1 cellular context compared by ENCODE assay signal in the genomic region with DNA sequence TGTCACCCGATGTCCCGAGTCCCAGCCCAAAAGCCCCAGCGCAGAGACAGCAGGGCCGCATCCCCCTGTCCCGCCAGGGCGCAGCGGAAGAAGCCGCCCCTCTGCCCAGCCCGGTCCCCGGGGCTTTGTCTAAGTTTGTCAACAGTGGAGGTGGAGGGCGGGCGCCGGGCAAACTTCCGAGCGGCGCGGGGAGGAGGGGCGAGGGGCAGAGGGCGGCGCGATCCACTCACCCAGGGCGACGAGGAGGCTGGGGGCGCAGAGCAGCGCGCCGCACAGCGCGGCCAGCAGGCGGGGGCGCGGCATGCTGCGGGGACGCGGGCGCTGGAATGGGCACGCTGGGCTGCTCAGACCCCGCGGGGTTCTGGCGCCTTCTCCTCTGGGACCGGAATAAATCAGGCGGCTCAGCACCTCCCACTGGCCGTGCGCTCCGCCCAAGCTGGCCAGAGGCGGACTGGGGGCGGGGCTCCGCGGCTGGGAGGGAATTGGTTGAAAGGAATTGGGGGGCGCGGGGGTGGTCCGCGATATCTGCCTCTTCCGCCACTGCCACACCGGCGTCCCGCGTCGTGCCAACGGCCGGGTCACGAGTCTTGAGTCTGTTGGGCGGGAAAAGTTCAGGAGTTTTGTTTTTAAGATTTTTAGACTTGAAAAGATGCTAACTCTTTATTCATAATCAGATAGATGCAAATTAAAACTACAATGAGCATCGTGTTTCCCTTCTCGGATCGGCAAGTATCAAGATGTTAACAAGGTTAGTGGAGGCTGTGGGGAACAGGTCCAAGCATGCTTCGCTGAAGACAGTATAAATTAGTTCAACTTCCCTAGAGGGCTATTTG.
TF ChIP-seq lines count a peak whose summit lies in the region.

MFGE8 (minus strand) TSS at position 363 of the 833 bp plus-strand sequence; CDS start at position 303, 60 bp downstream.

TF ChIP-seq in K562, 482 proteins besides CTCF, POLR2A, EP300 and RAD21 (continued from another document and continues in another):
- TF ChIP-seq ZBTB33 (CRISPR knock-in tag; IDR thresholded peaks at IDR 0.05), result no peak
- TF ChIP-seq CREB3 (tag; conservative IDR thresholded peaks at IDR 0.05; ENCODE audit: low read depth), result no peak
- TF ChIP-seq DDX20 (tag; IDR thresholded peaks at IDR 0.05; ENCODE audit: low read depth), result no peak
- TF ChIP-seq U2AF2 (optimal IDR thresholded peaks at IDR 0.05; ENCODE audit: low read depth, low read length), result no peak
- no peak for TF ChIP-seq HEY1 (CRISPR knock-in tag; IDR thresholded peaks at IDR 0.05; ENCODE audit: borderline replicate concordance)
- TF ChIP-seq RCOR1 (IDR thresholded peaks at IDR 0.05; ENCODE audit: borderline replicate concordance in 1 of 2, low read depth in 2 of 2, low read length in 2 of 2), result no peak
- no peak for TF ChIP-seq ZNF778 (CRISPR knock-in tag; IDR thresholded peaks at IDR 0.05)
- TF ChIP-seq, protein P1, sequence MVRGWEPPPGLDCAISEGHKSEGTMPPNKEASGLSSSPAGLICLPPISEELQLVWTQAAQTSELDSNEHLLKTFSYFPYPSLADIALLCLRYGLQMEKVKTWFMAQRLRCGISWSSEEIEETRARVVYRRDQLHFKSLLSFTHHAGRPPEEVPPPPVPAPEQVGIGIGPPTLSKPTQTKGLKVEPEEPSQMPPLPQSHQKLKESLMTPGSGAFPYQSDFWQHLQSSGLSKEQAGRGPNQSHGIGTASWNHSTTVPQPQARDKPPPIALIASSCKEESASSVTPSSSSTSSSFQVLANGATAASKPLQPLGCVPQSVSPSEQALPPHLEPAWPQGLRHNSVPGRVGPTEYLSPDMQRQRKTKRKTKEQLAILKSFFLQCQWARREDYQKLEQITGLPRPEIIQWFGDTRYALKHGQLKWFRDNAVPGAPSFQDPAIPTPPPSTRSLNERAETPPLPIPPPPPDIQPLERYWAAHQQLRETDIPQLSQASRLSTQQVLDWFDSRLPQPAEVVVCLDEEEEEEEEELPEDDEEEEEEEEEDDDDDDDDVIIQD (CRISPR knock-in tag; IDR thresholded peaks at IDR 0.05), result no peak
- TF ChIP-seq REST (CRISPR knock-in tag; IDR thresholded peaks at IDR 0.05; ENCODE audit: low read depth), result peak; percentile 47; the same call in 1 of the 2 replicates
- TF ChIP-seq MAFF (IDR thresholded peaks at IDR 0.05; ENCODE audit: low read length), result no peak
- TF ChIP-seq POLR2B (IDR thresholded peaks at IDR 0.05; ENCODE audit: low read depth, partially characterized antibody), result peak; percentile 43
- no peak for TF ChIP-seq E4F1 (CRISPR knock-in tag; IDR thresholded peaks at IDR 0.05; ENCODE audit: borderline replicate concordance)
- no peak for TF ChIP-seq PURB (CRISPR knock-in tag; IDR thresholded peaks at IDR 0.05; ENCODE audit: low read depth)
- no peak for TF ChIP-seq SAFB (IDR thresholded peaks at IDR 0.05; ENCODE audit: borderline replicate concordance, low read depth, low read length)
- TF ChIP-seq MBD2 (IDR thresholded peaks at IDR 0.05; ENCODE audit: borderline replicate concordance, low read depth), result no peak
- TF ChIP-seq CHAMP1 (IDR thresholded peaks at IDR 0.05), result no peak
- TF ChIP-seq ZBTB40 (IDR thresholded peaks at IDR 0.05), result no peak
- TF ChIP-seq ZBTB40 (CRISPR knock-in tag; IDR thresholded peaks at IDR 0.05), result no peak
- no peak for TF ChIP-seq ZNF586 (CRISPR knock-in tag; conservative IDR thresholded peaks at IDR 0.05)
- no peak for TF ChIP-seq POU5F1 (IDR thresholded peaks at IDR 0.05; ENCODE audit: borderline replicate concordance, low read depth, low read length, partially characterized antibody)
- TF ChIP-seq NR4A1 (CRISPR knock-in tag; IDR thresholded peaks at IDR 0.05), result no peak
- TF ChIP-seq NR4A1 (tag; IDR thresholded peaks at IDR 0.05), result no peak
- TF ChIP-seq NCOA4 (IDR thresholded peaks at IDR 0.05; ENCODE audit: partially characterized antibody), result no peak
- no peak for TF ChIP-seq MCM7 (IDR thresholded peaks at IDR 0.05)
- peak; percentile 9 for TF ChIP-seq SMAD1 (IDR thresholded peaks at IDR 0.05; ENCODE audit: low read depth, low read length, partially characterized antibody)
- no peak for TF ChIP-seq MEF2D (tag; conservative IDR thresholded peaks at IDR 0.05; ENCODE audit: low read depth)
